In genomic region chr1:40531381-40532061, GRCh38 we compare ENCODE assay signal across 1 cellular context.
A peak's percentile ranks its signal among the peaks of the same experiment; 100 is the strongest.
TF ChIP-seq lines count a peak whose summit lies in the region.

TSS of gene ZNF684 (plus strand) at chr1:40531637. CDS start at chr1:40533167, 1,530 bp downstream.

TF ChIP-seq in K562, 482 proteins besides CTCF, POLR2A, EP300 and RAD21 (continued from another document and continues in another):
- peak in 1 of 3 experiments; percentile 87; a peak in 2 of 6 replicates for TF ChIP-seq ZBTB11 (CRISPR knock-in tag; IDR thresholded peaks at IDR 0.05)
- no peak for TF ChIP-seq TAF7 (tag; IDR thresholded peaks at IDR 0.05)
- peak; percentile 49; the same call in 1 of the 2 replicates for TF ChIP-seq STAT6 (CRISPR knock-in tag; IDR thresholded peaks at IDR 0.05)
- no peak for TF ChIP-seq ELK1 (CRISPR knock-in tag; IDR thresholded peaks at IDR 0.05)
- TF ChIP-seq ZNF639 (CRISPR knock-in tag; conservative IDR thresholded peaks at IDR 0.05 in 1 of 2, IDR thresholded peaks at IDR 0.05 in 1 of 2), result 0 out of 4 replicates have a peak, but pooled peaks of 1 of the 2 experiments have one; percentile 38
- peak; percentile 84 for TF ChIP-seq POLR2AphosphoS5 (IDR thresholded peaks at IDR 0.05; ENCODE audit: control insufficient read depth, insufficient read depth, low read depth, low read length)
- peak; percentile 27 to 93; a peak in 3 of 4 replicates for TF ChIP-seq SIN3A (IDR thresholded peaks at IDR 0.05; ENCODE audit: borderline replicate concordance in 2 of 2, control insufficient read depth in 1 of 2, low read depth in 2 of 2, low read length in 2 of 2)
- peak; percentile 80 to 84 for TF ChIP-seq SIX5 (IDR thresholded peaks at IDR 0.05; ENCODE audit: borderline replicate concordance in 1 of 2, insufficient read depth in 1 of 2, low read depth in 1 of 2, low read length in 2 of 2)
- TF ChIP-seq ZNF766 (CRISPR knock-in tag; conservative IDR thresholded peaks at IDR 0.05), result no peak
- no peak for TF ChIP-seq SNAPC5 (CRISPR knock-in tag; IDR thresholded peaks at IDR 0.05)
- TF ChIP-seq NR2C1 (IDR thresholded peaks at IDR 0.05), result no peak
- TF ChIP-seq NR2C1 (tag; IDR thresholded peaks at IDR 0.05), result no peak; the same call in 1 of the 2 replicates
- TF ChIP-seq BRF1 (IDR thresholded peaks at IDR 0.05; ENCODE audit: borderline replicate concordance, extremely low read depth, insufficient read length), result no peak
- peak; percentile 92 for TF ChIP-seq ETV1 (tag; conservative IDR thresholded peaks at IDR 0.05; ENCODE audit: low read depth)
- peak; percentile 3 to 13; a peak in 1 of 4 replicates for TF ChIP-seq TBL1XR1 (IDR thresholded peaks at IDR 0.05; ENCODE audit: low read length in 2 of 2)
- TF ChIP-seq ZNF165 (CRISPR knock-in tag; IDR thresholded peaks at IDR 0.05; ENCODE audit: borderline replicate concordance), result peak; percentile 88; the same call in 1 of the 2 replicates
- TF ChIP-seq SREBF1 (IDR thresholded peaks at IDR 0.05; ENCODE audit: borderline replicate concordance, low read depth, low read length), result 0 out of 2 replicates have a peak, but pooled peaks have one; percentile 13
- 0 out of 2 replicates have a peak, but pooled peaks have one; percentile 54 for TF ChIP-seq HIVEP1 (CRISPR knock-in tag; IDR thresholded peaks at IDR 0.05)
- no peak for TF ChIP-seq ZNF124 (CRISPR knock-in tag; IDR thresholded peaks at IDR 0.05)
- 0 out of 2 replicates have a peak, but pooled peaks have one; percentile 13 for TF ChIP-seq HMBOX1 (IDR thresholded peaks at IDR 0.05)
- TF ChIP-seq SRF (CRISPR knock-in tag; IDR thresholded peaks at IDR 0.05), result peak in 1 of 2 experiments; percentile 44; a peak in 2 of 4 replicates
- no peak for TF ChIP-seq XRCC3 (IDR thresholded peaks at IDR 0.05)
- TF ChIP-seq RCOR1 (IDR thresholded peaks at IDR 0.05; ENCODE audit: borderline replicate concordance in 1 of 2, low read depth in 2 of 2, low read length in 2 of 2), result peak in 1 of 2 experiments; percentile 91; a peak in 2 of 4 replicates
- no peak for TF ChIP-seq HMGXB4 (CRISPR knock-in tag; IDR thresholded peaks at IDR 0.05)
- TF ChIP-seq RAD51 (IDR thresholded peaks at IDR 0.05; ENCODE audit: borderline replicate concordance, low read depth), result no peak
- TF ChIP-seq LCOR (CRISPR knock-in tag; IDR thresholded peaks at IDR 0.05), result no peak; the same call in none of the 2 replicates
- no peak for TF ChIP-seq CGGBP1 (CRISPR knock-in tag; IDR thresholded peaks at IDR 0.05)
- no peak for TF ChIP-seq SMARCE1 (IDR thresholded peaks at IDR 0.05)
- TF ChIP-seq ETV5 (CRISPR knock-in tag; IDR thresholded peaks at IDR 0.05; ENCODE audit: low read depth), result peak; percentile 82
- no peak for TF ChIP-seq WHSC1 (IDR thresholded peaks at IDR 0.05; ENCODE audit: low read length)
- TF ChIP-seq ARNT (IDR thresholded peaks at IDR 0.05), result no peak
- peak; percentile 37; the same call in 1 of the 2 replicates for TF ChIP-seq NKRF (IDR thresholded peaks at IDR 0.05; ENCODE audit: borderline replicate concordance)
- TF ChIP-seq HEY1 (CRISPR knock-in tag; IDR thresholded peaks at IDR 0.05; ENCODE audit: borderline replicate concordance), result no peak
- TF ChIP-seq KLF10 (CRISPR knock-in tag; IDR thresholded peaks at IDR 0.05), result no peak
- TF ChIP-seq PYGO2 (tag; IDR thresholded peaks at IDR 0.05), result no peak
- TF ChIP-seq POLR3A (IDR thresholded peaks at IDR 0.05; ENCODE audit: borderline replicate concordance, extremely low read depth, insufficient read depth, insufficient read length), result no peak
- 0 out of 2 replicates have a peak, but pooled peaks have one; percentile 20 for TF ChIP-seq E2F3 (CRISPR knock-in tag; IDR thresholded peaks at IDR 0.05)
- TF ChIP-seq NR2C2 (CRISPR knock-in tag; IDR thresholded peaks at IDR 0.05), result no peak
- TF ChIP-seq NR2C2 (tag; IDR thresholded peaks at IDR 0.05), result peak; percentile 65; the same call in 1 of the 2 replicates
- TF ChIP-seq MYC (IDR thresholded peaks at IDR 0.05; ENCODE audit: low read depth, low read length), result peak; percentile 52; the same call in 1 of the 2 replicates
- no peak for TF ChIP-seq MYC (CRISPR knock-in tag; IDR thresholded peaks at IDR 0.05; ENCODE audit: borderline replicate concordance, low read depth)
- TF ChIP-seq MTA3 (IDR thresholded peaks at IDR 0.05; ENCODE audit: borderline replicate concordance), result no peak
- no peak for TF ChIP-seq JUNB (CRISPR knock-in tag; conservative IDR thresholded peaks at IDR 0.05)
- TF ChIP-seq ZBTB17 (CRISPR knock-in tag; IDR thresholded peaks at IDR 0.05), result no peak
- TF ChIP-seq NFATC3 (IDR thresholded peaks at IDR 0.05), result 0 out of 2 replicates have a peak, but pooled peaks have one; percentile 5
- peak; percentile 86 for TF ChIP-seq E2F8 (IDR thresholded peaks at IDR 0.05; ENCODE audit: low read depth, partially characterized antibody)
